Comparison of ENCODE assay signal across 8 cellular contexts in genomic region chr22:44024288-44024908, GRCh38. TPM values are rescaled to one million over a fixed set of nuclear protein-coding genes. Genes with fewer than 3 reads are reported as not detected.
DNase-seq lines count a peak whose midpoint lies in the region; ATAC-seq and TF ChIP-seq lines count a peak whose summit lies in the region.

Gene PARVB (plus strand): TSS chr22:44024302. CDS start chr22:44024340, 38 bp downstream.

- H3K4me1 ChIP-seq in NT2/D1 (ENCODE audit: insufficient read depth, insufficient read length) (peaks cover 8% of the 10 kb centered on the region), body of pancreas (peaks cover 22% of the 10 kb centered on the region), iPS-20b (ENCODE audit: insufficient read depth, low read length) (peaks cover 7% of the 10 kb centered on the region; the same call in 1 of the 2 replicates)

- DNase-seq in NT2/D1 (ENCODE audit: low read depth, low spot score) = no peak
- peak in 2 of 4 donors; percentile 19 to 34 for DNase-seq in body of pancreas
- DNase-seq in SW 1271 (lab: John Stamatoyannopoulos, UW) = no peak
- DNase-seq in effector CD4-positive, alpha-beta T cell = no peak
- no peak for DNase-seq in NCI-H187 treated with DMSO at 0.1 percent for 48 hours (lab: John Stamatoyannopoulos, UW)

- H3K4me3 ChIP-seq in NT2/D1 (ENCODE audit: insufficient read length, low read depth) (peak within 1 kb of the TSS; percentile 59), body of pancreas (peak within 1 kb of the TSS in 1 of 2 donors; percentile 25), iPS-20b (ENCODE audit: low read length) (peak within 1 kb of the TSS; percentile 76), skin epidermis (peak within 1 kb of the TSS; percentile 40 to 68 (median 54))

- 5 to 8% methylated on average over 6 to 34 of the region's 82 CpGs for WGBS in body of pancreas, 2 donors

- no peak for TF ChIP-seq POLR2A in body of pancreas (IDR thresholded peaks at IDR 0.05)

- TF ChIP-seq CTCF in body of pancreas (IDR thresholded peaks at IDR 0.05) = no peak

- H3K27ac ChIP-seq in body of pancreas = peak within 1 kb of the TSS in 3 of 4 donors; percentile 7 to 67 (median 67)
- no peak within 1 kb of the TSS for H3K27ac ChIP-seq in iPS-20b (ENCODE audit: low read length)
- H3K27ac ChIP-seq in skin epidermis = peak within 1 kb of the TSS; percentile 40 to 96 (median 85)

- intact Hi-C loops in body of pancreas (cut with DNase I) = no loop called here

- ATAC-seq in GM18498 (IDR thresholded peaks at IDR 0.05; ENCODE audit: unreplicated experiment) (peak; percentile 11), body of pancreas (peak; percentile 14)

- H3K27me3 ChIP-seq in NT2/D1 (ENCODE audit: insufficient read depth, insufficient read length) = peaks cover 3% of the 10 kb centered on the region
- H3K27me3 ChIP-seq in body of pancreas = no peaks in the 10 kb centered on the region
- H3K27me3 ChIP-seq in iPS-20b (ENCODE audit: insufficient read depth, low read length) = peaks cover 12% of the 10 kb centered on the region

- H3K9ac ChIP-seq in NT2/D1 (ENCODE audit: insufficient read length, low read depth) (peak within 1 kb of the TSS; percentile 81), iPS-20b (ENCODE audit: low read depth, low read length) (peak within 1 kb of the TSS; percentile 80)

- peaks cover 4% of the 10 kb centered on the region for H3K36me3 ChIP-seq in NT2/D1 (ENCODE audit: insufficient read depth, insufficient read length, low read length)
- H3K36me3 ChIP-seq in body of pancreas (replicated peaks in 1 of 2; ENCODE audit: insufficient read depth in 1 of 2, low read depth in 2 of 2) = no peaks in the 10 kb centered on the region
- no peaks in the 10 kb centered on the region for H3K36me3 ChIP-seq in iPS-20b (ENCODE audit: insufficient read depth, low read depth, low read length)

- H3K9me3 ChIP-seq in NT2/D1 (ENCODE audit: insufficient read depth, low read length) (no peaks in the 10 kb centered on the region), body of pancreas (no peaks in the 10 kb centered on the region), iPS-20b (ENCODE audit: insufficient read depth, low read depth, low read length) (no peaks in the 10 kb centered on the region)

RNA-seq across cellular contexts. Expression of gene PARVB, which starts in this region (rescaled TPM):
- 1 to 10 TPM; 7.3 to 9.2 TPM for total RNA-seq in body of pancreas
